In genomic region chr13:31160857-31161582, GRCh38 we compare ENCODE assay signal across 8 cellular contexts.
DNase-seq lines count a peak whose midpoint lies in the region; ATAC-seq lines count a peak whose summit lies in the region.

No MANE protein-coding gene starts in this region.

- H3K27me3 ChIP-seq in ACC112 (ENCODE audit: insufficient read depth, low read length) = no peaks in the 10 kb centered on the region
- H3K27me3 ChIP-seq in neuron (ENCODE audit: insufficient read depth, low read length) = no peaks in the 10 kb centered on the region

- ATAC-seq in GM18858 (IDR thresholded peaks at IDR 0.05; ENCODE audit: unreplicated experiment) = peak; percentile 22
- ATAC-seq in HG03139 (IDR thresholded peaks at IDR 0.05; ENCODE audit: unreplicated experiment) = peak; percentile 25

- H3K27ac ChIP-seq in ACC112 (ENCODE audit: low read depth, low read length) = peak overlapping the region; percentile 84

- H3K4me1 ChIP-seq in ACC112 (ENCODE audit: control insufficient read depth, insufficient read depth, low read length, unreplicated experiment) (peaks cover 27% of the 10 kb centered on the region), neuron (ENCODE audit: insufficient read depth, low read length) (peaks cover 26% of the 10 kb centered on the region)

- H3K4me3 ChIP-seq in ACC112 (ENCODE audit: low read depth, low read length) = peak overlapping the region; percentile 83
- peak overlapping the region; percentile 80 for H3K4me3 ChIP-seq in neuron (ENCODE audit: low read length)

- H3K9me3 ChIP-seq in neuron (ENCODE audit: low read length) = no peaks in the 10 kb centered on the region

- peak overlapping the region; percentile 78 for H2AFZ ChIP-seq in ACC112 (ENCODE audit: low read length, unreplicated experiment)
- H2AFZ ChIP-seq in neuron (ENCODE audit: low read depth, low read length) = peak overlapping the region; percentile 78

- H3K36me3 ChIP-seq in ACC112 (ENCODE audit: insufficient read depth, low read length) (peaks cover 15% of the 10 kb centered on the region), neuron (ENCODE audit: insufficient read depth, low read length) (peaks cover 17% of the 10 kb centered on the region)

- DNase-seq in RPMI8226 (peak; percentile 69), activated gamma-delta T cell treated with Interleukin-2 at 50 U/mL for 16 hours (peak; percentile 36), foreskin melanocyte (peak; percentile 38), stromal cell of bone marrow (ENCODE audit: low read depth) (peak; percentile 51)

- H3K79me2 ChIP-seq in ACC112 (ENCODE audit: control insufficient read depth, insufficient read depth, low read length, unreplicated experiment) = peaks cover 46% of the 10 kb centered on the region

Comparison
In these comparisons a context has a peak if more than half of its experiments do, and no peak if none do; other contexts are left out.
1. Peak in every context shown above with its lines: DNase-seq, ATAC-seq, H3K4me3 ChIP-seq and H3K27ac ChIP-seq.